8 cellular contexts compared by ENCODE assay signal in the genomic region with DNA sequence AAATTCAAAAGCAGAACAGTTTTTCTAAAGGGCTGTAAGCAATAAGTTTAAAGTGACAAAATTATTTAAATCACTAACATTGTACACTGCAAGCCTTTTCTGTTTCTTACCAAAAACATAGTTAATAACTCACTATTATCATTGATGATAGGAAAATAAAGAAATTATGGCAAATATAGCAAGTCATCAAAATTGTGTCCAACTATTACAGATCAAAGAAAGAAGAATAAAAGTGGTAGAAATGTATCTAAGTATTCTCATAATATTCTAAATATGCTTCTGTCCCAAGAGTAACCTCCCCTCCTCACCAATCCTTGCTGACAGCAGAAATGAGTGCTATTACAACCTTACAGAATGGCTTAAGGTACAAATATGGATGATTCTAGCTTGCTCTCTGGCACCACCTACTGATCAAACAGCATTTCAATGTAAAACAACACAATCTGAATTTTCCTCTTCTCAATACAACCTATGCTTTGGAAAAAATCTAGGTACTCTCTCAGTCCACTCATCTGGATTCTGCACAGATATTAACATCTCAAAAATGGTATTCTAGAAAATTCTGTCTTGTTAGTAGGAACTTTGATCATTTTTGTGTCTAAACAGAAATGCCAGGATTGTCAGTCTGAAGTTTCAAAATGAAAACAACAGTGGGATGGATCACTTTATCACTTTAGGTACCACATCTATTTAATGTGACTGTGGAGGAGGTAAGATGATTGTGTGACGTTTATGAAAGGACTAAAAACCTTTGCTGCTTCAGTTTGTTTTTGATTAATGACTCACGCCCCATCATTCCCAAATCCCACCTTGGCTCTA. TPM values are rescaled to one million over a fixed set of nuclear protein-coding genes. Genes with fewer than 3 reads are reported as not detected.
DNase-seq lines count a peak whose midpoint lies in the region; ATAC-seq and TF ChIP-seq lines count a peak whose summit lies in the region.

No MANE protein-coding gene starts in this region.

- H3K4me1 Mint-ChIP-seq in endothelial cell (ENCODE audit: unreplicated experiment), result no peaks in the 10 kb centered on the region
- H3K4me1 Mint-ChIP-seq in naive B cell, result no peaks in the 10 kb centered on the region

- TF ChIP-seq CTCF in AG04450 (IDR thresholded peaks at IDR 0.05; ENCODE audit: low read depth, low read length) (peak; percentile 88), endothelial cell (IDR thresholded peaks at IDR 0.05; ENCODE audit: unreplicated experiment) (peak; percentile 70)

- POLR2A ChIA-PET in AG04450 (lab: Yijun Ruan, JAX), result no interaction called here

- H3K9me3 ChIP-seq in AG04450 (ENCODE audit: control insufficient read depth, insufficient read depth, low read length), result no peaks in the 10 kb centered on the region

- H3K9me3 Mint-ChIP-seq in endothelial cell (ENCODE audit: unreplicated experiment) (no peaks in the 10 kb centered on the region), naive B cell (no peaks in the 10 kb centered on the region)

- H3K27me3 Mint-ChIP-seq in endothelial cell (ENCODE audit: unreplicated experiment) (no peaks in the 10 kb centered on the region), naive B cell (no peaks in the 10 kb centered on the region)

- CTCF ChIA-PET in AG04450 (lab: Charles Lee), result interaction anchor here (0.5 to 2.9 kb wide), 6 partner anchors 13 to 30 kb away, joined by 3 to 39 read pairs (median 4); no protein-coding TSS in a partner anchor

- DNase-seq in AG04450 (ENCODE audit: low read depth, low spot score), result peak; percentile 20
- DNase-seq in GM03348 (ENCODE audit: low spot score), result peak; percentile 76
- peak; percentile 48 for DNase-seq in Jurkat, Clone E6-1 (ENCODE audit: low read depth, low spot score)
- DNase-seq in RKO (ENCODE audit: low spot score), result peak; percentile 66
- DNase-seq in endothelial cell (ENCODE audit: low spot score), result peak; percentile 43
- DNase-seq in naive B cell, result peak; percentile 15

- no peak overlapping the region for H3K4me3 ChIP-seq in AG04450 (ENCODE audit: low read depth, low read length)
- no peak overlapping the region for H3K4me3 ChIP-seq in Jurkat, Clone E6-1 (ENCODE audit: low read length)

- H3K27ac Mint-ChIP-seq in endothelial cell (ENCODE audit: unreplicated experiment) (no peak overlapping the region), naive B cell (no peak overlapping the region)

- no peak overlapping the region for H3K27ac ChIP-seq in AG04450 (ENCODE audit: low read depth, low read length)

- peaks cover 13% of the 10 kb centered on the region for H3K36me3 Mint-ChIP-seq in endothelial cell (ENCODE audit: low read depth, unreplicated experiment)
- H3K36me3 Mint-ChIP-seq in naive B cell, result peaks cover 10 to 13% of the 10 kb centered on the region in 2 donors

- H3K27me3 ChIP-seq in AG04450 (ENCODE audit: control insufficient read depth, insufficient read depth, low read length), result no peaks in the 10 kb centered on the region

- ATAC-seq in naive B cell (ENCODE audit: low read depth in 2 of 2) (no peak), HG02885 (IDR thresholded peaks at IDR 0.05; ENCODE audit: poor library complexity, unreplicated experiment) (no peak), GM21825 (IDR thresholded peaks at IDR 0.05; ENCODE audit: unreplicated experiment) (no peak)

- H3K4me3 Mint-ChIP-seq in endothelial cell (ENCODE audit: unreplicated experiment) (no peak overlapping the region), naive B cell (no peak overlapping the region)

RNA-seq across cellular contexts. Expression of gene ZFP64, which starts 40.9 kb away (rescaled TPM):
- polyA plus RNA-seq in AG04450 (2011; rRNA removed), result 24.4 and 26.2 TPM in 2 replicates
- polyA minus RNA-seq in AG04450 (2011; rRNA and poly(A)+ RNA removed), result 63.5 and 97.1 TPM in 2 replicates
- 16.9 TPM for polyA plus RNA-seq in Jurkat, Clone E6-1 (2012; ENCODE audit: insufficient read depth, insufficient read length)
- total RNA-seq in endothelial cell (ENCODE audit: unreplicated experiment), result 26.3 TPM
- polyA plus RNA-seq in naive B cell (ENCODE audit: low read depth in 6 of 6), result 10 to 100 TPM in 1 of 6 donors, 1 to 10 TPM in 5; 5.7 to 12.1 (median 7.9) TPM

Comparison
In these comparisons a context has a peak if more than half of its experiments do, and no peak if none do; other contexts are left out.
1. DNase-seq: peak in every context shown above with its lines; median percentile 76 in GM03348; 66 in RKO; 48 in Jurkat, Clone E6-1; 43 in endothelial cell; 20 in AG04450; 15 in naive B cell.